ENCODE assay signal across 20 cellular contexts in the genomic region with DNA sequence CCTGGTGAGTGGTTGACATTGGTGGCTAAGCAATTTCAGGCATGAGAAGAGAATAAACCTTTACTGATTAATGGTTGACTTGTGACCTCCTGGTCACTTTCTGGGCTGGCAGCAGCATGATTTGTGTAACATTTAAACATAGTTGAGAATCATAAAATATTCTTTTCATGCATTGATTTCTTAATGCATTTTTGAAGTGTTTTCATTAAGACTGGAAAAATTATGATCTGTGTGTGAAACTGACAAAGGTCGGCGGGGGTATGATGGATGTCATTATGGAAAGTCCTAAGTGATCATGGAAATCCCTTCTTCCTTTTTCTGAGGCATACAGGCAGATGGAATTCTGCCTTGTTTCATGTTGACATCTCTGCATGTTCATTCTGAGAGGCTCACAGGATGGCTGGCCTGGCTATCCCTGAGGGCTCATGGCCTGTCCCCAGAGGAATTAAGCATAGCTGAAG.
DNase-seq lines count a peak whose midpoint lies in the region; ATAC-seq, FAIRE-seq and TF ChIP-seq lines count a peak whose summit lies in the region.
"Had no signal": no experiment of that assay in that cellular context is flagged by ENCODE, and none has a peak within 500 bp of the region (broad histone marks: within the 10 kb centered on the region; RNA-seq: fewer than 3 reads in every experiment).

No MANE protein-coding gene starts in this region.

- no peak for ATAC-seq in GM21360 (IDR thresholded peaks at IDR 0.05; ENCODE audit: unreplicated experiment)
- ATAC-seq: activated T-cell treated with anti-CD3 and anti-CD28 coated beads, Interleukin-2, amount 50 U/mL, for 4 hours; CD8-positive, alpha-beta T cell; lower lobe of right lung; natural killer cell had no signal

- intact Hi-C loops in head of caudate nucleus (cut with DNase I) = no loop called here

- TF ChIP-seq CTCF in astrocyte (IDR thresholded peaks at IDR 0.05; ENCODE audit: insufficient read depth, low read depth, low read length) = no peak
- no peak for TF ChIP-seq CTCF in liver (IDR thresholded peaks at IDR 0.05; ENCODE audit: low read depth, low read length, missing input control)
- TF ChIP-seq CTCF in GM13977 (IDR thresholded peaks at IDR 0.05; ENCODE audit: extremely low read depth, insufficient read depth, missing control alignments) = no peak

- peaks cover 49% of the 10 kb centered on the region for H4K20me1 ChIP-seq in astrocyte (ENCODE audit: insufficient read depth, low read length)

- in situ Hi-C loops in GM13977 (cut with MboI; ENCODE audit: low pct_unique_long_range_greater_than_20kb, low sequenced_read_pairs, unreplicated experiment) = no loop called here

- no peaks in the 10 kb centered on the region for H3K27me3 Mint-ChIP-seq in astrocyte (ENCODE audit: low read depth, unreplicated experiment)
- H3K27me3 Mint-ChIP-seq: activated naive CD8-positive, alpha-beta T cell treated with anti-CD3 and anti-CD28 coated beads for 36 hours had no signal

- FAIRE-seq in astrocyte (lab: Jason Lieb, UNC) = no peak
- FAIRE-seq: A204.1 had no signal

- no peak overlapping the region for H3K27ac ChIP-seq in astrocyte (ENCODE audit: low read depth, low read length)
- H3K27ac ChIP-seq in liver (ENCODE audit: low read depth in 1 of 2, low read length in 2 of 2) = peak overlapping the region in 1 of 2 donors; percentile 19
- H3K27ac ChIP-seq: lower lobe of right lung, thyroid gland had no signal

- peaks cover 71% of the 10 kb centered on the region for H3K79me2 ChIP-seq in astrocyte (ENCODE audit: insufficient read depth, low read length)

- peak in 1 of 2 donors; percentile 22 for TF ChIP-seq RAD21 in liver (IDR thresholded peaks at IDR 0.05)

- DNase-seq in NCI-H748 (lab: John Stamatoyannopoulos, UW; ENCODE audit: unreplicated experiment) (peak; percentile 20), NCI-H748 treated with DMSO at 0.1 percent for 48 hours (lab: John Stamatoyannopoulos, UW) (no peak), astrocyte (ENCODE audit: low read depth) (no peak), GM13977 (ENCODE audit: low spot score) (no peak), head of caudate nucleus (no peak), NCI-H1694 treated with DMSO at 0.1 percent for 48 hours (lab: John Stamatoyannopoulos, UW) (no peak)
- DNase-seq: activated CD4-positive, alpha-beta T cell treated with anti-CD3 and anti-CD28 coated beads, Interleukin-2, amount 50 U/mL, for 48 hours; activated naive CD8-positive, alpha-beta T cell treated with anti-CD3 and anti-CD28 coated beads for 36 hours; activated T-cell treated with anti-CD3 and anti-CD28 coated beads, Interleukin-2, amount 50 U/mL, for 4 hours; CD8-positive, alpha-beta T cell; effector CD8-positive, alpha-beta T cell; HCEC 1CT; lower lobe of right lung; natural killer cell; NCI-H1092; thyroid gland had no signal

- H3K4me1 ChIP-seq in astrocyte (ENCODE audit: insufficient read depth, low read length) (peaks cover 15% of the 10 kb centered on the region), liver (ENCODE audit: control insufficient read depth in 4 of 4, insufficient read depth in 4 of 4, low read length in 3 of 4) (peaks cover 10 to 36% (median 31%) of the 10 kb centered on the region in 4 donors)

- no peak overlapping the region for H3K4me2 ChIP-seq in astrocyte (ENCODE audit: low read length)

- no peak overlapping the region for H3K4me3 Mint-ChIP-seq in astrocyte (ENCODE audit: unreplicated experiment)
- H3K4me3 Mint-ChIP-seq: activated naive CD8-positive, alpha-beta T cell treated with anti-CD3 and anti-CD28 coated beads for 36 hours; activated T-cell treated with anti-CD3 and anti-CD28 coated beads, Interleukin-2, amount 50 U/mL, for 4 hours; CD8-positive, alpha-beta T cell; IgD-negative memory B cell; natural killer cell had no signal

- 83% methylated on average over 2 of the region's 2 CpGs for WGBS in liver

- H3K36me3 Mint-ChIP-seq in astrocyte (ENCODE audit: low read depth, unreplicated experiment) = no peaks in the 10 kb centered on the region
- H3K36me3 Mint-ChIP-seq: activated naive CD8-positive, alpha-beta T cell treated with anti-CD3 and anti-CD28 coated beads for 36 hours; CD8-positive, alpha-beta T cell; IgD-negative memory B cell; natural killer cell had no signal

- H3K4me1 Mint-ChIP-seq in astrocyte (ENCODE audit: low read depth, unreplicated experiment) = peaks cover 28% of the 10 kb centered on the region

- H3K4me3 ChIP-seq in astrocyte (ENCODE audit: insufficient read depth, low read depth, low read length) (no peak overlapping the region), liver (ENCODE audit: low read depth in 1 of 3, low read length in 3 of 3) (no peak overlapping the region)
- H3K4me3 ChIP-seq: lower lobe of right lung, thyroid gland had no signal

- H3K27ac Mint-ChIP-seq in astrocyte (ENCODE audit: unreplicated experiment) = peak overlapping the region; percentile 22
- H3K27ac Mint-ChIP-seq: activated naive CD8-positive, alpha-beta T cell treated with anti-CD3 and anti-CD28 coated beads for 36 hours; CD8-positive, alpha-beta T cell; natural killer cell had no signal

- no peak overlapping the region for H2AFZ ChIP-seq in astrocyte (ENCODE audit: low read depth, low read length)

- H3K27me3 ChIP-seq in astrocyte (ENCODE audit: insufficient read depth, low read length) (no peaks in the 10 kb centered on the region), liver (ENCODE audit: control insufficient read depth in 4 of 4, insufficient read depth in 4 of 4, low read length in 3 of 4) (no peaks in the 10 kb centered on the region)
- H3K27me3 ChIP-seq: thyroid gland had no signal

- H3K9me3 ChIP-seq in astrocyte (ENCODE audit: insufficient read depth, low read depth, low read length) (no peaks in the 10 kb centered on the region), liver (ENCODE audit: control insufficient read depth in 4 of 4, low read length in 3 of 4) (no peaks in the 10 kb centered on the region)
- H3K9me3 ChIP-seq: lower lobe of right lung, thyroid gland had no signal

- H3K9me3 Mint-ChIP-seq in astrocyte (ENCODE audit: unreplicated experiment) = peaks cover 1% of the 10 kb centered on the region
- H3K9me3 Mint-ChIP-seq: activated naive CD8-positive, alpha-beta T cell treated with anti-CD3 and anti-CD28 coated beads for 36 hours; activated T-cell treated with anti-CD3 and anti-CD28 coated beads, Interleukin-2, amount 50 U/mL, for 4 hours; CD8-positive, alpha-beta T cell; IgD-negative memory B cell; natural killer cell had no signal

- H3K9ac ChIP-seq in astrocyte (ENCODE audit: low read length) (no peak overlapping the region), liver (ENCODE audit: low read depth in 1 of 2, low read length in 2 of 2) (no peak overlapping the region)

- H3K36me3 ChIP-seq in astrocyte (ENCODE audit: insufficient read depth, low read length) (no peaks in the 10 kb centered on the region), liver (ENCODE audit: control insufficient read depth in 4 of 4, insufficient read depth in 3 of 4, low read depth in 1 of 4, low read length in 3 of 4) (no peaks in the 10 kb centered on the region)
- H3K36me3 ChIP-seq: lower lobe of right lung, thyroid gland had no signal

TF ChIP-seq in liver, 16 proteins besides CTCF, POLR2A, EP300 and RAD21 (continues in another document):
- TF ChIP-seq SP1 (IDR thresholded peaks at IDR 0.05) = no peak
- TF ChIP-seq JUND (IDR thresholded peaks at IDR 0.05) = no peak
- peak; percentile 21 to 24 for TF ChIP-seq HNF4A (conservative IDR thresholded peaks at IDR 0.05)
- TF ChIP-seq EGR1 (IDR thresholded peaks at IDR 0.05; ENCODE audit: low read depth in 2 of 2) = no peak
- peak; percentile 23 for TF ChIP-seq FOXA2 (IDR thresholded peaks at IDR 0.05)
- TF ChIP-seq TAF1 (conservative IDR thresholded peaks at IDR 0.05) = no peak
- peak; percentile 68 for TF ChIP-seq YY1 (IDR thresholded peaks at IDR 0.05)
- no peak for TF ChIP-seq MAX (IDR thresholded peaks at IDR 0.05)
- no peak for TF ChIP-seq FOXA1 (IDR thresholded peaks at IDR 0.05)
- TF ChIP-seq HNF4G (IDR thresholded peaks at IDR 0.05) = no peak
- TF ChIP-seq, protein P1, sequence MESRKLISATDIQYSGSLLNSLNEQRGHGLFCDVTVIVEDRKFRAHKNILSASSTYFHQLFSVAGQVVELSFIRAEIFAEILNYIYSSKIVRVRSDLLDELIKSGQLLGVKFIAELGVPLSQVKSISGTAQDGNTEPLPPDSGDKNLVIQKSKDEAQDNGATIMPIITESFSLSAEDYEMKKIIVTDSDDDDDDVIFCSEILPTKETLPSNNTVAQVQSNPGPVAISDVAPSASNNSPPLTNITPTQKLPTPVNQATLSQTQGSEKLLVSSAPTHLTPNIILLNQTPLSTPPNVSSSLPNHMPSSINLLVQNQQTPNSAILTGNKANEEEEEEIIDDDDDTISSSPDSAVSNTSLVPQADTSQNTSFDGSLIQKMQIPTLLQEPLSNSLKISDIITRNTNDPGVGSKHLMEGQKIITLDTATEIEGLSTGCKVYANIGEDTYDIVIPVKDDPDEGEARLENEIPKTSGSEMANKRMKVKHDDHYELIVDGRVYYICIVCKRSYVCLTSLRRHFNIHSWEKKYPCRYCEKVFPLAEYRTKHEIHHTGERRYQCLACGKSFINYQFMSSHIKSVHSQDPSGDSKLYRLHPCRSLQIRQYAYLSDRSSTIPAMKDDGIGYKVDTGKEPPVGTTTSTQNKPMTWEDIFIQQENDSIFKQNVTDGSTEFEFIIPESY (IDR thresholded peaks at IDR 0.05) = no peak
